Comparison of ENCODE assay signal across 17 cellular contexts in the genomic region with DNA sequence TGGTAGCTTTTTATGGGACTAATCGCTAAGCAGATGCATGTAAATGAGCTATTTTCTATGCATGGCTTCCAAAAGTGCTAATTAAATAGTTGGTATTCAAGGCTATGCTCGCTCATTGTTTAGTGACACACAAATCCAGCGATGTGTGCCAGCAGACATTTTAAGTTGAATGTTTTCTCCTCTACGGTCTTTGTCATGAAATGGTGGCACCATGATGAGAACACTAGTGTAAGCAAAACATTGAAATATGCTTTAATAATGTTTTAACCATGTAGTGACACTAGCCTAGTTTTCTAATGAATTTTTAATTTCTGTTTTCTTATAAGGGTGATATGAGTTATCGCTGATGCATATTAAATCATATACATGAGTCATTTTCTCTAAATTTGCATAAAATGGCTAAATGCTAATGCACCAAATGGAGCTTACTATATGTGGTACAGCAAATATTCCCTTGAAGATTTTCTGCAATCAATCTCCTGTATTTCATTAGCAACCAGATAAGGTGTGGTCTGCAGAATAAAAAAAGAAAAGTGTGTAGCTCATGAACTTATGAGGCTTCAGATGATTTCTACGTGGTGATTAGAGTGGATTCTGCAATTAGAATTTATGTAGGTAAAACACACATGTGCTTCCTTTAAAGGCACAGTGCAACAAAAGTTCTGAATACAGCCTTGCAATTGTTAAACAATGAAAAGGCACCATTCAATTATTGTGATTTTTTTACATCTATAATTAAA.
"Had no signal": no experiment of that assay in that cellular context is flagged by ENCODE, and none has a peak within 500 bp of the region (broad histone marks: within the 10 kb centered on the region; RNA-seq: fewer than 3 reads in every experiment).

No MANE protein-coding gene starts in this region.

- H3K27ac ChIP-seq: adrenal gland, gastroesophageal sphincter, right atrium auricular region, tibial nerve, uterus had no signal

- ATAC-seq: activated CD4-positive, alpha-beta T cell treated with anti-CD3 and anti-CD28 coated beads for 36 hours; gastroesophageal sphincter; left ventricle myocardium superior; natural killer cell; stimulated activated memory B cell treated with anti-CD40 and anti-IgM and Interleukin-4, amounts not matched to agents 10 μg/mL and 1 μg/mL and 100 μg/mL, for 72 hours had no signal

- DNase-seq: activated CD4-positive, alpha-beta memory T cell treated with anti-CD3 and anti-CD28 coated beads, Interleukin-2, amount 10 ng/mL, durations not matched to agents 7 days and 5 days; activated CD4-positive, alpha-beta T cell treated with anti-CD3 and anti-CD28 coated beads for 36 hours; activated T-cell treated with anti-CD3 and anti-CD28 coated beads, Interleukin-2, amount 50 U/mL, for 24 hours; adrenal gland; dermis blood vessel endothelial cell; erythroblast; left ventricle myocardium superior; mesendoderm; natural killer cell; stimulated activated CD4-positive, alpha-beta T cell treated with anti-CD3 and anti-CD28 coated beads, Interleukin-2, amount 100 ng/mL, for 48 hours; uterus had no signal

- H3K4me3 ChIP-seq: adrenal gland, gastroesophageal sphincter, right atrium auricular region, tibial nerve, uterus had no signal

- H3K27me3 ChIP-seq: adrenal gland had no signal

- H3K27ac Mint-ChIP-seq: activated CD4-positive, alpha-beta memory T cell treated with anti-CD3 and anti-CD28 coated beads, Interleukin-2, amount 10 ng/mL, durations not matched to agents 7 days and 5 days; activated CD4-positive, alpha-beta T cell treated with anti-CD3 and anti-CD28 coated beads for 36 hours; activated naive CD4-positive, alpha-beta T cell treated with anti-CD3 and anti-CD28 coated beads, Interleukin-2, amount 50 U/mL, for 24 hours; activated T-cell treated with anti-CD3 and anti-CD28 coated beads, Interleukin-2, amount 50 U/mL, for 24 hours; natural killer cell; stimulated activated memory B cell treated with anti-CD40 and anti-IgM and Interleukin-4, amounts not matched to agents 10 μg/mL and 1 μg/mL and 100 μg/mL, for 72 hours; T-helper 1 cell treated with Interleukin-12 subunit alpha and Interleukin-12 subunit beta and Interleukin-4 antibody, amounts not matched to agents 30 μg/mL and 1 μg/mL, for 36 hours had no signal

- H3K9me3 Mint-ChIP-seq: activated CD4-positive, alpha-beta memory T cell treated with anti-CD3 and anti-CD28 coated beads, Interleukin-2, amount 10 ng/mL, durations not matched to agents 7 days and 5 days; activated naive CD4-positive, alpha-beta T cell treated with anti-CD3 and anti-CD28 coated beads, Interleukin-2, amount 50 U/mL, for 24 hours; stimulated activated memory B cell treated with anti-CD40 and anti-IgM and Interleukin-4, amounts not matched to agents 10 μg/mL and 1 μg/mL and 100 μg/mL, for 72 hours; T-helper 1 cell treated with Interleukin-12 subunit alpha and Interleukin-12 subunit beta and Interleukin-4 antibody, amounts not matched to agents 30 μg/mL and 1 μg/mL, for 36 hours had no signal

- H3K36me3 ChIP-seq: adrenal gland, gastroesophageal sphincter, right atrium auricular region, tibial nerve, uterus had no signal

- H3K36me3 Mint-ChIP-seq: natural killer cell; stimulated activated memory B cell treated with anti-CD40 and anti-IgM and Interleukin-4, amounts not matched to agents 10 μg/mL and 1 μg/mL and 100 μg/mL, for 72 hours had no signal

- H3K4me3 Mint-ChIP-seq: activated CD4-positive, alpha-beta memory T cell treated with anti-CD3 and anti-CD28 coated beads, Interleukin-2, amount 10 ng/mL, durations not matched to agents 7 days and 5 days; activated CD4-positive, alpha-beta T cell treated with anti-CD3 and anti-CD28 coated beads for 36 hours; activated naive CD4-positive, alpha-beta T cell treated with anti-CD3 and anti-CD28 coated beads, Interleukin-2, amount 50 U/mL, for 24 hours; activated T-cell treated with anti-CD3 and anti-CD28 coated beads, Interleukin-2, amount 50 U/mL, for 24 hours; natural killer cell; stimulated activated memory B cell treated with anti-CD40 and anti-IgM and Interleukin-4, amounts not matched to agents 10 μg/mL and 1 μg/mL and 100 μg/mL, for 72 hours; T-helper 1 cell treated with Interleukin-12 subunit alpha and Interleukin-12 subunit beta and Interleukin-4 antibody, amounts not matched to agents 30 μg/mL and 1 μg/mL, for 36 hours had no signal

- H3K9me3 ChIP-seq: adrenal gland, right atrium auricular region, tibial nerve, uterus had no signal
